ENCODE assay signal across 5 cellular contexts in the genomic region with DNA sequence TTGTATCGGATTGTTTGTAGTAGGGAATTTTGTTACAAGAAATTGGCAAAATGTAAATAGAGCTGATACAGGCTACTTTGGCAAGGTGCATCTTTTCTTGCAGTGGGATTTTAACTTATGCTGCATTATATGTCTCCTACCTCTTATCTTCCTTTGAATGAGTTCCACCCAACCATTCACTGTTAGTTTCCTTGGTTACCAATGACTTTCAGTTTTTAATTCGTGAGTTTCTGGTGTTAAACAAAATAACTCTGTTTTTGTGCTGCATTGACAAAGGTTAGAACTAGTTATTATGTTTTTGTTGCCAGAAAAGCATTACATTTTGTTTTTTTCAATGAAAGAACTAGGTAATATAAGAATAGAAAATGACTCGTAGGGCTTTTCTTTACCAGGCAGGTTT.
"Had no signal": no experiment of that assay in that cellular context is flagged by ENCODE, and none has a peak within 500 bp of the region (broad histone marks: within the 10 kb centered on the region; RNA-seq: fewer than 3 reads in every experiment).

No MANE protein-coding gene starts in this region.

- H3K4me3 Mint-ChIP-seq: GM23338, H9 had no signal

- H3K4me1 Mint-ChIP-seq: H9 had no signal

- H3K4me2 ChIP-seq: GM23338 had no signal

- H3K27ac Mint-ChIP-seq: GM23338, H9 had no signal

- H2AFZ ChIP-seq: GM23338 had no signal

- H3K4me3 ChIP-seq: GM23338 had no signal

- DNase-seq: H9, HCEC 1CT, IMR-90, KBM-7 had no signal

- H3K9me3 Mint-ChIP-seq: GM23338, H9 had no signal
